21 cellular contexts compared by ENCODE assay signal in genomic region chr2:16090650-16091575, GRCh38.
"Had no signal": no experiment of that assay in that cellular context is flagged by ENCODE, and none has a peak within 500 bp of the region (broad histone marks: within the 10 kb centered on the region; RNA-seq: fewer than 3 reads in every experiment).

No MANE protein-coding gene starts in this region.

- H3K4me3 ChIP-seq: coronary artery, lung, right atrium auricular region, tibial nerve, upper lobe of right lung, vagina had no signal

- H3K27me3 ChIP-seq: foreskin keratinocyte, neutrophil, right atrium auricular region, tibial nerve, upper lobe of right lung, vagina had no signal

- H3K27me3 Mint-ChIP-seq: natural killer cell treated with Interleukin-12 subunit alpha and Interleukin-12 subunit beta and Interleukin-15 and Interleukin-18, amount 100 ng/mL, for 72 hours; stimulated activated memory B cell treated with anti-CD40 and anti-IgM and Interleukin-4, amounts not matched to agents 10 μg/mL and 1 μg/mL and 100 μg/mL, for 72 hours; stimulated activated naive CD8-positive, alpha-beta T cell treated with anti-CD3 and anti-CD28 coated beads, Interleukin-15, Interleukin-2, amounts not matched to agents 100 ng/mL and 50 ng/mL, for 24 hours had no signal

- H3K9me3 ChIP-seq: neutrophil, right atrium auricular region, tibial nerve, upper lobe of right lung, vagina had no signal

- H3K36me3 Mint-ChIP-seq: immature natural killer cell; natural killer cell treated with Interleukin-12 subunit alpha and Interleukin-12 subunit beta and Interleukin-15 and Interleukin-18, amount 100 ng/mL, for 72 hours; stimulated activated memory B cell treated with anti-CD40 and anti-IgM and Interleukin-4, amounts not matched to agents 10 μg/mL and 1 μg/mL and 100 μg/mL, for 72 hours had no signal

- ATAC-seq: foreskin keratinocyte; left colon; left ventricle myocardium superior; stimulated activated memory B cell treated with anti-CD40 and anti-IgM and Interleukin-4, amounts not matched to agents 10 μg/mL and 1 μg/mL and 100 μg/mL, for 72 hours; upper lobe of right lung had no signal

- H3K27ac Mint-ChIP-seq: endodermal cell; immature natural killer cell; natural killer cell treated with Interleukin-12 subunit alpha and Interleukin-12 subunit beta and Interleukin-15 and Interleukin-18, amount 100 ng/mL, for 72 hours; stimulated activated memory B cell treated with anti-CD40 and anti-IgM and Interleukin-4, amounts not matched to agents 10 μg/mL and 1 μg/mL and 100 μg/mL, for 72 hours; stimulated activated naive CD8-positive, alpha-beta T cell treated with anti-CD3 and anti-CD28 coated beads, Interleukin-15, Interleukin-2, amounts not matched to agents 100 ng/mL and 50 ng/mL, for 24 hours had no signal

- H3K4me3 Mint-ChIP-seq: endodermal cell; immature natural killer cell; natural killer cell treated with Interleukin-12 subunit alpha and Interleukin-12 subunit beta and Interleukin-15 and Interleukin-18, amount 100 ng/mL, for 72 hours; stimulated activated memory B cell treated with anti-CD40 and anti-IgM and Interleukin-4, amounts not matched to agents 10 μg/mL and 1 μg/mL and 100 μg/mL, for 72 hours; stimulated activated naive CD8-positive, alpha-beta T cell treated with anti-CD3 and anti-CD28 coated beads, Interleukin-15, Interleukin-2, amounts not matched to agents 100 ng/mL and 50 ng/mL, for 24 hours had no signal

- H3K36me3 ChIP-seq: neutrophil, right atrium auricular region, tibial nerve, upper lobe of right lung, vagina had no signal

- H3K4me1 Mint-ChIP-seq: immature natural killer cell; stimulated activated memory B cell treated with anti-CD40 and anti-IgM and Interleukin-4, amounts not matched to agents 10 μg/mL and 1 μg/mL and 100 μg/mL, for 72 hours had no signal

- H3K9me3 Mint-ChIP-seq: endodermal cell; natural killer cell treated with Interleukin-12 subunit alpha and Interleukin-12 subunit beta and Interleukin-15 and Interleukin-18, amount 100 ng/mL, for 72 hours; stimulated activated memory B cell treated with anti-CD40 and anti-IgM and Interleukin-4, amounts not matched to agents 10 μg/mL and 1 μg/mL and 100 μg/mL, for 72 hours; stimulated activated naive CD8-positive, alpha-beta T cell treated with anti-CD3 and anti-CD28 coated beads, Interleukin-15, Interleukin-2, amounts not matched to agents 100 ng/mL and 50 ng/mL, for 24 hours had no signal

- DNase-seq: effector CD4-positive, alpha-beta T cell; endodermal cell; erythroblast; foreskin keratinocyte; immature natural killer cell; left colon; left ventricle myocardium superior; mesenchymal stem cell; midbrain; stimulated activated CD4-positive, alpha-beta T cell treated with anti-CD3 and anti-CD28 coated beads, Interleukin-4, amount 100 ng/mL, for 1 hour; stimulated activated CD8-positive, alpha-beta memory T cell treated with anti-CD3 and anti-CD28 coated beads, Interleukin-4, amount 100 ng/mL, for 48 hours; upper lobe of right lung had no signal

- H3K4me1 ChIP-seq: foreskin keratinocyte, right atrium auricular region, tibial nerve, upper lobe of right lung, vagina had no signal

- H3K27ac ChIP-seq: coronary artery, foreskin keratinocyte, neutrophil, right atrium auricular region, tibial nerve, upper lobe of right lung, vagina had no signal
